1 cellular context compared by ENCODE assay signal in genomic region chr1:233587958-233588799, GRCh38.
TF ChIP-seq lines count a peak whose summit lies in the region.

No MANE protein-coding gene starts in this region.

TF ChIP-seq in GM12878, 131 proteins besides CTCF, POLR2A, EP300 and RAD21:
- TF ChIP-seq CHD1 (IDR thresholded peaks at IDR 0.05; ENCODE audit: low read depth, low read length) = no peak
- TF ChIP-seq KLF5 (IDR thresholded peaks at IDR 0.05; ENCODE audit: partially characterized antibody) = no peak
- TF ChIP-seq MYB (IDR thresholded peaks at IDR 0.05; ENCODE audit: borderline replicate concordance, low read depth, low read length) = no peak
- TF ChIP-seq FOS (IDR thresholded peaks at IDR 0.05; ENCODE audit: borderline replicate concordance, extremely low read depth, insufficient read length) = no peak
- TF ChIP-seq BCLAF1 (IDR thresholded peaks at IDR 0.05) = no peak
- no peak for TF ChIP-seq FOXM1 (IDR thresholded peaks at IDR 0.05; ENCODE audit: low read depth, low read length)
- TF ChIP-seq ELK1 (IDR thresholded peaks at IDR 0.05; ENCODE audit: low read depth, low read length) = no peak
- TF ChIP-seq SMARCA5 (IDR thresholded peaks at IDR 0.05) = no peak
- no peak for TF ChIP-seq CBX3 (IDR thresholded peaks at IDR 0.05; ENCODE audit: borderline replicate concordance, low read depth)
- TF ChIP-seq HDGF (IDR thresholded peaks at IDR 0.05) = no peak
- TF ChIP-seq SIN3A (IDR thresholded peaks at IDR 0.05; ENCODE audit: low read depth, low read length) = no peak
- TF ChIP-seq NFYA (IDR thresholded peaks at IDR 0.05; ENCODE audit: borderline replicate concordance, low read depth, low read length) = no peak
- TF ChIP-seq POLR2AphosphoS5 (IDR thresholded peaks at IDR 0.05; ENCODE audit: low read length) = no peak
- TF ChIP-seq NRF1 (conservative IDR thresholded peaks at IDR 0.05; ENCODE audit: low read depth, low read length) = no peak
- no peak for TF ChIP-seq ZNF24 (IDR thresholded peaks at IDR 0.05)
- TF ChIP-seq RUNX3 (IDR thresholded peaks at IDR 0.05; ENCODE audit: low read length) = no peak
- TF ChIP-seq SPI1 (IDR thresholded peaks at IDR 0.05; ENCODE audit: borderline replicate concordance, insufficient read depth, low read depth, low read length) = no peak
- no peak for TF ChIP-seq EZH2 (IDR thresholded peaks at IDR 0.05; ENCODE audit: borderline replicate concordance, control insufficient read depth, low read depth, low read length)
TF ChIP-seq in GM12878: peak in this region for 0.
